1 cellular context compared by ENCODE assay signal in genomic region chr11:70240337-70240736, GRCh38.
TF ChIP-seq lines count a peak whose summit lies in the region.

No MANE protein-coding gene starts in this region.

TF ChIP-seq in GM23338, 12 proteins besides CTCF, POLR2A, EP300 and RAD21 (continued from another document):
- no peak for TF ChIP-seq REST (IDR thresholded peaks at IDR 0.05; ENCODE audit: unreplicated experiment)
- TF ChIP-seq, protein P1, sequence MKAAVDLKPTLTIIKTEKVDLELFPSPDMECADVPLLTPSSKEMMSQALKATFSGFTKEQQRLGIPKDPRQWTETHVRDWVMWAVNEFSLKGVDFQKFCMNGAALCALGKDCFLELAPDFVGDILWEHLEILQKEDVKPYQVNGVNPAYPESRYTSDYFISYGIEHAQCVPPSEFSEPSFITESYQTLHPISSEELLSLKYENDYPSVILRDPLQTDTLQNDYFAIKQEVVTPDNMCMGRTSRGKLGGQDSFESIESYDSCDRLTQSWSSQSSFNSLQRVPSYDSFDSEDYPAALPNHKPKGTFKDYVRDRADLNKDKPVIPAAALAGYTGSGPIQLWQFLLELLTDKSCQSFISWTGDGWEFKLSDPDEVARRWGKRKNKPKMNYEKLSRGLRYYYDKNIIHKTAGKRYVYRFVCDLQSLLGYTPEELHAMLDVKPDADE (IDR thresholded peaks at IDR 0.05): no peak
- no peak for TF ChIP-seq ZNF331 (CRISPR knock-in tag; IDR thresholded peaks at IDR 0.05; ENCODE audit: low read depth)
- TF ChIP-seq ZNF114 (CRISPR knock-in tag; IDR thresholded peaks at IDR 0.05): no peak
- no peak for TF ChIP-seq EZH2phosphoT487 (IDR thresholded peaks at IDR 0.05; ENCODE audit: unreplicated experiment)
- TF ChIP-seq NANOG (IDR thresholded peaks at IDR 0.05; ENCODE audit: borderline replicate concordance): no peak
- TF ChIP-seq EZH2 (IDR thresholded peaks at IDR 0.05; ENCODE audit: low read depth, unreplicated experiment): no peak
- no peak for TF ChIP-seq STAT1 (IDR thresholded peaks at IDR 0.05; ENCODE audit: unreplicated experiment)
- TF ChIP-seq CREB1 (CRISPR knock-in tag; IDR thresholded peaks at IDR 0.05; ENCODE audit: low read depth): no peak
